ENCODE assay signal across 17 cellular contexts in genomic region chr10:44911951-44912350, GRCh38. TPM values are rescaled to one million over a fixed set of nuclear protein-coding genes. Genes with fewer than 3 reads are reported as not detected.
"Had no signal": no experiment of that assay in that cellular context is flagged by ENCODE, and none has a peak within 500 bp of the region (broad histone marks: within the 10 kb centered on the region; RNA-seq: fewer than 3 reads in every experiment).

No MANE protein-coding gene starts in this region.

- H3K27ac Mint-ChIP-seq: activated CD8-positive, alpha-beta T cell treated with anti-CD3 and anti-CD28 coated beads, Interleukin-2, amount 10 ng/mL, durations not matched to agents 7 days and 5 days; activated naive CD4-positive, alpha-beta T cell treated with anti-CD3 and anti-CD28 coated beads, Interleukin-2, amount 10 ng/mL, durations not matched to agents 7 days and 5 days; activated T-helper 1 cell treated with anti-CD3 and anti-CD28 coated beads, Interleukin-12 subunit alpha, Interleukin-12 subunit beta, Interleukin-2, Interleukin-4 antibody, amounts not matched to agents 30 ng/mL and 10 ng/mL and 1 ng/mL, durations not matched to agents 14 hours and 24 hours and 36 hours; endodermal cell; natural killer cell; stimulated activated naive CD8-positive, alpha-beta T cell treated with anti-CD3 and anti-CD28 coated beads, Interleukin-15, amount 100 ng/mL, for 72 hours had no signal

- H2AFZ ChIP-seq: hepatocyte had no signal

- DNase-seq: activated CD4-positive, alpha-beta T cell treated with anti-CD3 and anti-CD28 coated beads for 48 hours; activated CD8-positive, alpha-beta memory T cell treated with anti-CD3 and anti-CD28 coated beads, Interleukin-2, amount 50 U/mL, for 48 hours; activated CD8-positive, alpha-beta T cell treated with anti-CD3 and anti-CD28 coated beads, Interleukin-2, amount 10 ng/mL, durations not matched to agents 7 days and 5 days; activated naive CD4-positive, alpha-beta T cell treated with anti-CD3 and anti-CD28 coated beads, Interleukin-2, amount 10 ng/mL, durations not matched to agents 7 days and 5 days; amniotic stem cell; cerebellar nuclear complex; endodermal cell; natural killer cell; stimulated activated CD4-positive, alpha-beta T cell treated with anti-CD3 and anti-CD28 coated beads, Interleukin-4, amount 100 ng/mL, for 1 hour; stimulated activated CD8-positive, alpha-beta memory T cell treated with anti-CD3 and anti-CD28 coated beads, Interleukin-4, amount 100 ng/mL, for 48 hours; stimulated activated naive CD8-positive, alpha-beta T cell treated with anti-CD3 and anti-CD28 coated beads, Interleukin-15, amount 100 ng/mL, for 72 hours; SW 1271; testis had no signal

- H3K79me2 ChIP-seq: hepatocyte had no signal

- H3K36me3 Mint-ChIP-seq: activated naive CD4-positive, alpha-beta T cell treated with anti-CD3 and anti-CD28 coated beads, Interleukin-2, amount 10 ng/mL, durations not matched to agents 7 days and 5 days; natural killer cell had no signal

- H3K9me3 Mint-ChIP-seq: activated naive CD4-positive, alpha-beta T cell treated with anti-CD3 and anti-CD28 coated beads, Interleukin-2, amount 10 ng/mL, durations not matched to agents 7 days and 5 days; activated T-helper 1 cell treated with anti-CD3 and anti-CD28 coated beads, Interleukin-12 subunit alpha, Interleukin-12 subunit beta, Interleukin-2, Interleukin-4 antibody, amounts not matched to agents 30 ng/mL and 10 ng/mL and 1 ng/mL, durations not matched to agents 14 hours and 24 hours and 36 hours; endodermal cell; natural killer cell had no signal

- H3K4me3 Mint-ChIP-seq: activated CD8-positive, alpha-beta T cell treated with anti-CD3 and anti-CD28 coated beads, Interleukin-2, amount 10 ng/mL, durations not matched to agents 7 days and 5 days; activated naive CD4-positive, alpha-beta T cell treated with anti-CD3 and anti-CD28 coated beads, Interleukin-2, amount 10 ng/mL, durations not matched to agents 7 days and 5 days; activated T-helper 1 cell treated with anti-CD3 and anti-CD28 coated beads, Interleukin-12 subunit alpha, Interleukin-12 subunit beta, Interleukin-2, Interleukin-4 antibody, amounts not matched to agents 30 ng/mL and 10 ng/mL and 1 ng/mL, durations not matched to agents 14 hours and 24 hours and 36 hours; endodermal cell; natural killer cell; stimulated activated naive CD8-positive, alpha-beta T cell treated with anti-CD3 and anti-CD28 coated beads, Interleukin-15, amount 100 ng/mL, for 72 hours had no signal

- H3K27ac ChIP-seq: hepatocyte, testis had no signal

- H3K27me3 ChIP-seq: hepatocyte, testis had no signal

- H3K4me3 ChIP-seq: hepatocyte, lung, testis had no signal

- H3K9me3 ChIP-seq: testis had no signal

RNA-seq across cellular contexts. Expression of gene TMEM72, which starts 0.8 kb away (rescaled TPM):
- polyA plus RNA-seq: hepatocyte, urinary bladder had no signal
